ENCODE assay signal across 1 cellular context in genomic region chr1:1748686-1749321, GRCh38.
A peak's percentile ranks its signal among the peaks of the same experiment; 100 is the strongest.
TF ChIP-seq lines count a peak whose summit lies in the region.

No MANE protein-coding gene starts in this region.

TF ChIP-seq in HepG2, 621 proteins besides CTCF, POLR2A, EP300 and RAD21 (continued from another document and continues in another):
- TF ChIP-seq EHMT2 (IDR thresholded peaks at IDR 0.05; ENCODE audit: borderline replicate concordance, low read depth, low read length) (no peak), RARG (CRISPR knock-in tag; IDR thresholded peaks at IDR 0.05; ENCODE audit: low read depth) (no peak), PRDM4 (CRISPR knock-in tag; IDR thresholded peaks at IDR 0.05; ENCODE audit: borderline replicate concordance) (no peak), CEBPG (CRISPR knock-in tag; IDR thresholded peaks at IDR 0.05) (peak; percentile 81), SMARCC2 (IDR thresholded peaks at IDR 0.05) (no peak), KMT2A (CRISPR knock-in tag; IDR thresholded peaks at IDR 0.05) (no peak), MLX (CRISPR knock-in tag; IDR thresholded peaks at IDR 0.05) (no peak), ARID3A (IDR thresholded peaks at IDR 0.05; ENCODE audit: low read depth, low read length) (no peak), ELF3 (CRISPR knock-in tag; IDR thresholded peaks at IDR 0.05) (peak; percentile 92), ZNF138 (CRISPR knock-in tag; IDR thresholded peaks at IDR 0.05; ENCODE audit: low read depth) (no peak), KAT2B (IDR thresholded peaks at IDR 0.05; ENCODE audit: borderline replicate concordance, low read depth, low read length) (no peak), MEIS1 (CRISPR knock-in tag; IDR thresholded peaks at IDR 0.05; ENCODE audit: borderline replicate concordance) (no peak), CCDC6 (CRISPR knock-in tag; IDR thresholded peaks at IDR 0.05) (no peak), ATF7-NPFF (CRISPR knock-in tag; IDR thresholded peaks at IDR 0.05; ENCODE audit: low read depth) (no peak), ZNF639 (CRISPR knock-in tag; conservative IDR thresholded peaks at IDR 0.05) (no peak), ZNF891 (CRISPR knock-in tag; IDR thresholded peaks at IDR 0.05) (peak; percentile 58; the same call in 1 of the 2 replicates), KLF12 (CRISPR knock-in tag; IDR thresholded peaks at IDR 0.05; ENCODE audit: borderline replicate concordance) (0 out of 2 replicates have a peak, but pooled peaks have one; percentile 30), ZNF556 (CRISPR knock-in tag; IDR thresholded peaks at IDR 0.05; ENCODE audit: borderline replicate concordance) (no peak), MLXIP (CRISPR knock-in tag; IDR thresholded peaks at IDR 0.05; ENCODE audit: borderline replicate concordance) (no peak), ZNF691 (CRISPR knock-in tag; IDR thresholded peaks at IDR 0.05; ENCODE audit: borderline replicate concordance, low read depth) (no peak), NCOA2 (CRISPR knock-in tag; IDR thresholded peaks at IDR 0.05) (0 out of 2 replicates have a peak, but pooled peaks have one; percentile 14), KLF15 (CRISPR knock-in tag; IDR thresholded peaks at IDR 0.05; ENCODE audit: borderline replicate concordance) (no peak), ZFP37 (CRISPR knock-in tag; IDR thresholded peaks at IDR 0.05; ENCODE audit: borderline replicate concordance) (no peak), MED8 (CRISPR knock-in tag; IDR thresholded peaks at IDR 0.05; ENCODE audit: insufficient replicate concordance) (no peak), ARID4A (CRISPR knock-in tag; IDR thresholded peaks at IDR 0.05; ENCODE audit: borderline replicate concordance) (peak; percentile 66), ZNF296 (CRISPR knock-in tag; conservative IDR thresholded peaks at IDR 0.05) (no peak), GLI4 (CRISPR knock-in tag; IDR thresholded peaks at IDR 0.05; ENCODE audit: borderline replicate concordance) (no peak), NPAS2 (CRISPR knock-in tag; IDR thresholded peaks at IDR 0.05; ENCODE audit: borderline replicate concordance) (no peak), ZBTB37 (CRISPR knock-in tag; IDR thresholded peaks at IDR 0.05) (no peak), ZNF274 (CRISPR knock-in tag; IDR thresholded peaks at IDR 0.05) (no peak), BCL3 (CRISPR knock-in tag; IDR thresholded peaks at IDR 0.05) (no peak), ZBTB43 (CRISPR knock-in tag; conservative IDR thresholded peaks at IDR 0.05) (peak; percentile 75; the same call in 1 of the 2 replicates), WIZ (CRISPR knock-in tag; IDR thresholded peaks at IDR 0.05) (no peak), ZNF772 (CRISPR knock-in tag; IDR thresholded peaks at IDR 0.05) (0 out of 2 replicates have a peak, but pooled peaks have one; percentile 32), GPBP1L1 (CRISPR knock-in tag; IDR thresholded peaks at IDR 0.05) (no peak), ZBTB21 (CRISPR knock-in tag; IDR thresholded peaks at IDR 0.05) (no peak), FOXC1 (CRISPR knock-in tag; IDR thresholded peaks at IDR 0.05; ENCODE audit: borderline replicate concordance) (no peak; the same call in 1 of the 2 replicates)
